Comparison of ENCODE assay signal across 22 cellular contexts in genomic region chr11:95739526-95739925, GRCh38.
"Had no signal": no experiment of that assay in that cellular context is flagged by ENCODE, and none has a peak within 500 bp of the region (broad histone marks: within the 10 kb centered on the region; RNA-seq: fewer than 3 reads in every experiment).

No MANE protein-coding gene starts in this region.

- H3K4me1 ChIP-seq: breast epithelium, heart right ventricle, neural progenitor cell, right atrium auricular region, stomach, upper lobe of right lung had no signal

- H3K27me3 Mint-ChIP-seq: stimulated activated naive B cell treated with anti-CD40 and anti-IgM and Interleukin-4, amounts not matched to agents 10 μg/mL and 1 μg/mL and 100 μg/mL, for 72 hours had no signal

- H3K4me2 ChIP-seq: neural progenitor cell, smooth muscle cell had no signal

- H3K27ac ChIP-seq: breast epithelium, heart right ventricle, neural progenitor cell, right atrium auricular region, stomach, tibial artery, upper lobe of right lung had no signal

- H3K4me1 Mint-ChIP-seq: neural progenitor cell had no signal

- H3K9me3 ChIP-seq: breast epithelium, heart right ventricle, right atrium auricular region, stomach, tibial artery, upper lobe of right lung had no signal

- H3K27ac Mint-ChIP-seq: activated CD4-positive, alpha-beta T cell treated with anti-CD3 and anti-CD28 coated beads for 36 hours; activated CD8-positive, alpha-beta memory T cell treated with anti-CD3 and anti-CD28 coated beads, Interleukin-2, amount 10 ng/mL, durations not matched to agents 7 days and 5 days; activated CD8-positive, alpha-beta T cell treated with anti-CD3 and anti-CD28 coated beads, Interleukin-2, amount 10 ng/mL, durations not matched to agents 7 days and 5 days; activated naive CD4-positive, alpha-beta T cell treated with anti-CD3 and anti-CD28 coated beads, Interleukin-2, amount 50 U/mL, for 72 hours; naive thymus-derived CD4-positive, alpha-beta T cell; neural progenitor cell; stimulated activated naive B cell treated with anti-CD40 and anti-IgM and Interleukin-4, amounts not matched to agents 10 μg/mL and 1 μg/mL and 100 μg/mL, for 72 hours had no signal

- H2AFZ ChIP-seq: neural progenitor cell had no signal

- ATAC-seq: activated CD4-positive, alpha-beta T cell treated with anti-CD3 and anti-CD28 coated beads for 36 hours; activated CD8-positive, alpha-beta memory T cell treated with anti-CD3 and anti-CD28 coated beads, Interleukin-2, amount 10 ng/mL, durations not matched to agents 7 days and 5 days; activated CD8-positive, alpha-beta T cell treated with anti-CD3 and anti-CD28 coated beads, Interleukin-2, amount 10 ng/mL, durations not matched to agents 7 days and 5 days; activated naive CD4-positive, alpha-beta T cell treated with anti-CD3 and anti-CD28 coated beads, Interleukin-2, amount 50 U/mL, for 72 hours; heart right ventricle; naive thymus-derived CD4-positive, alpha-beta T cell; upper lobe of right lung had no signal

- H3K36me3 Mint-ChIP-seq: activated CD8-positive, alpha-beta memory T cell treated with anti-CD3 and anti-CD28 coated beads, Interleukin-2, amount 10 ng/mL, durations not matched to agents 7 days and 5 days; activated naive CD4-positive, alpha-beta T cell treated with anti-CD3 and anti-CD28 coated beads, Interleukin-2, amount 50 U/mL, for 72 hours; naive thymus-derived CD4-positive, alpha-beta T cell; neural progenitor cell had no signal

- H3K27me3 ChIP-seq: breast epithelium, heart right ventricle, neural progenitor cell, right atrium auricular region, stomach, tibial artery, upper lobe of right lung had no signal

- H3K4me3 Mint-ChIP-seq: activated CD4-positive, alpha-beta T cell treated with anti-CD3 and anti-CD28 coated beads for 36 hours; activated CD8-positive, alpha-beta memory T cell treated with anti-CD3 and anti-CD28 coated beads, Interleukin-2, amount 10 ng/mL, durations not matched to agents 7 days and 5 days; activated CD8-positive, alpha-beta T cell treated with anti-CD3 and anti-CD28 coated beads, Interleukin-2, amount 10 ng/mL, durations not matched to agents 7 days and 5 days; naive thymus-derived CD4-positive, alpha-beta T cell; neural progenitor cell; stimulated activated naive B cell treated with anti-CD40 and anti-IgM and Interleukin-4, amounts not matched to agents 10 μg/mL and 1 μg/mL and 100 μg/mL, for 72 hours had no signal

- H3K4me3 ChIP-seq: breast epithelium, heart right ventricle, neural progenitor cell, right atrium auricular region, smooth muscle cell, stomach, tibial artery, upper lobe of right lung had no signal

- H3K9me3 Mint-ChIP-seq: activated naive CD4-positive, alpha-beta T cell treated with anti-CD3 and anti-CD28 coated beads, Interleukin-2, amount 50 U/mL, for 72 hours; naive thymus-derived CD4-positive, alpha-beta T cell; neural progenitor cell had no signal

- H3K9ac ChIP-seq: neural progenitor cell had no signal

- H3K36me3 ChIP-seq: breast epithelium, heart right ventricle, neural progenitor cell, right atrium auricular region, stomach, tibial artery, upper lobe of right lung had no signal

- DNase-seq: activated CD4-positive, alpha-beta T cell treated with anti-CD3 and anti-CD28 coated beads for 36 hours; activated CD4-positive, CD25-positive, alpha-beta regulatory T cell; activated CD8-positive, alpha-beta memory T cell treated with anti-CD3 and anti-CD28 coated beads, Interleukin-2, amount 10 ng/mL, durations not matched to agents 7 days and 5 days; activated CD8-positive, alpha-beta T cell treated with anti-CD3 and anti-CD28 coated beads, Interleukin-2, amount 10 ng/mL, durations not matched to agents 7 days and 5 days; activated naive CD4-positive, alpha-beta T cell; activated T-cell treated with anti-CD3 and anti-CD28 coated beads, Interleukin-2, amount 50 U/mL, for 48 hours; central memory CD4-positive, alpha-beta T cell; heart right ventricle; midbrain; naive thymus-derived CD4-positive, alpha-beta T cell; stimulated activated CD4-positive, alpha-beta T cell treated with anti-CD3 and anti-CD28 coated beads, Interleukin-1b, Interleukin-23, amount 100 ng/mL, for 48 hours; stimulated activated CD4-positive, alpha-beta T cell treated with anti-CD3 and anti-CD28 coated beads, Interleukin-4, amount 100 ng/mL, for 4 hours; stimulated activated CD8-positive, alpha-beta memory T cell treated with anti-CD3 and anti-CD28 coated beads, Interleukin-4, amount 100 ng/mL, for 48 hours; stimulated activated naive B cell treated with anti-CD40 and anti-IgM and Interleukin-4, amounts not matched to agents 10 μg/mL and 1 μg/mL and 100 μg/mL, for 72 hours; stomach; tibial artery; upper lobe of right lung had no signal
